ENCODE assay signal across 1 cellular context in the genomic region with DNA sequence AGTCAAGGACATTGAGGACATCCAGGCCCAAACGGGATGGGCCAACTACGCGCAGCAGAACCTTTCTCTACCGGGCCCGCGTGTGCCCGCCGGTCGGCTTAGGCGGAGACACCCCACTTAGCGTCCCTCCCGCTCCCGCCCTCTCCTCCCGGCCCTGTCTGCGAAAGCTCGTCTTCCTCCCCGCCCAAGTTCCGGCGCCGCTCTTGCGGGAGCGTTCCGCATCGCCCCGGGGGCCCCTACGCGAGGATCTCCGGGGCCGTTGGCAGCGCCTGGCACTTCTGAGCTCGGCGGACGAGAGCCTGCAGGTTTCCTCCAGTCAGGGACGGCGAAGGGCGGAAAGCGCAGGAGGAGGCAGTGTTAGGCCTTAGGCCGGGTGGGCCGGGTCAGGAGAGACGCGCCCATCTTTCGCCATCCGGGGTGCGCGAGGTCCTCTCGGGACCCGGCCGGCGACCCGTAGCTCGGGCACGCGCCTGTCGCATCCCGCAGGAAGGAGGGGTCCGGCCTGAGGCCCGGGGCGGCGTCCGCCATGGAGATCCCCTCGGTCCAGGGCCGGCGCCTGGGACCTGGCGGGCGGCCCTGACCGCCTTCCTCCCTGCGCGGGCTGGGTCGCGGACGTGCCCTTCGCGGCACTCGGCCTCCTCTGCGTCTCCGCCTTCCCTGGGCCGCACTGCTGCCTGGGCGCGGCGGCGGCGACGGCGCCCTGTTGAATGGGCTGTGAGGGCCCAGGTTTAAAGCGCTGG.
TF ChIP-seq lines count a peak whose summit lies in the region.

Gene FEM1B (plus strand): TSS at position 141 of the 740 bp plus-strand sequence. CDS start 673 bp downstream, outside the sequence.

TF ChIP-seq in HepG2, 621 proteins besides CTCF, POLR2A, EP300 and RAD21 (continued from another document and continues in another):
- TF ChIP-seq, protein P1, sequence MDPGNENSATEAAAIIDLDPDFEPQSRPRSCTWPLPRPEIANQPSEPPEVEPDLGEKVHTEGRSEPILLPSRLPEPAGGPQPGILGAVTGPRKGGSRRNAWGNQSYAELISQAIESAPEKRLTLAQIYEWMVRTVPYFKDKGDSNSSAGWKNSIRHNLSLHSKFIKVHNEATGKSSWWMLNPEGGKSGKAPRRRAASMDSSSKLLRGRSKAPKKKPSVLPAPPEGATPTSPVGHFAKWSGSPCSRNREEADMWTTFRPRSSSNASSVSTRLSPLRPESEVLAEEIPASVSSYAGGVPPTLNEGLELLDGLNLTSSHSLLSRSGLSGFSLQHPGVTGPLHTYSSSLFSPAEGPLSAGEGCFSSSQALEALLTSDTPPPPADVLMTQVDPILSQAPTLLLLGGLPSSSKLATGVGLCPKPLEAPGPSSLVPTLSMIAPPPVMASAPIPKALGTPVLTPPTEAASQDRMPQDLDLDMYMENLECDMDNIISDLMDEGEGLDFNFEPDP (CRISPR knock-in tag; conservative IDR thresholded peaks at IDR 0.05), result 0 out of 2 replicates have a peak, but pooled peaks have one; percentile 35
- TF ChIP-seq PLSCR1 (CRISPR knock-in tag; IDR thresholded peaks at IDR 0.05; ENCODE audit: borderline replicate concordance) (no peak), TAF15 (IDR thresholded peaks at IDR 0.05; ENCODE audit: low read depth, low read length, poor library complexity, severe bottlenecking) (peak; percentile 73), ZFP90 (CRISPR knock-in tag; IDR thresholded peaks at IDR 0.05; ENCODE audit: borderline replicate concordance) (peak; percentile 59), THAP8 (CRISPR knock-in tag; IDR thresholded peaks at IDR 0.05; ENCODE audit: borderline replicate concordance) (no peak), ZNF781 (CRISPR knock-in tag; IDR thresholded peaks at IDR 0.05; ENCODE audit: borderline replicate concordance, not compliant biosample characterization) (peak; percentile 85), ARNT2 (CRISPR knock-in tag; IDR thresholded peaks at IDR 0.05; ENCODE audit: low read depth) (peak; percentile 90), ZNF580 (CRISPR knock-in tag; IDR thresholded peaks at IDR 0.05; ENCODE audit: borderline replicate concordance, low read depth) (peak; percentile 90; the same call in 1 of the 2 replicates), NFYB (CRISPR knock-in tag; IDR thresholded peaks at IDR 0.05) (no peak), JUN (CRISPR knock-in tag; IDR thresholded peaks at IDR 0.05) (no peak), SAP130 (CRISPR knock-in tag; IDR thresholded peaks at IDR 0.05; ENCODE audit: low read depth) (peak; percentile 78), ZNF569 (CRISPR knock-in tag; IDR thresholded peaks at IDR 0.05; ENCODE audit: borderline replicate concordance) (no peak), ZNF557 (CRISPR knock-in tag; IDR thresholded peaks at IDR 0.05) (peak; percentile 41; the same call in 1 of the 2 replicates), ZNF773 (CRISPR knock-in tag; IDR thresholded peaks at IDR 0.05; ENCODE audit: borderline replicate concordance) (peak; percentile 54; the same call in 1 of the 2 replicates), ZSCAN31 (CRISPR knock-in tag; IDR thresholded peaks at IDR 0.05; ENCODE audit: low read depth) (peak; percentile 96), SIN3B (IDR thresholded peaks at IDR 0.05; ENCODE audit: low read length) (peak; percentile 75), THRA (CRISPR knock-in tag; IDR thresholded peaks at IDR 0.05; ENCODE audit: borderline replicate concordance) (peak; percentile 71), RCOR2 (CRISPR knock-in tag; IDR thresholded peaks at IDR 0.05) (peak; percentile 40), GZF1 (CRISPR knock-in tag; IDR thresholded peaks at IDR 0.05) (peak; percentile 78; the same call in 1 of the 2 replicates), ZNF274 (CRISPR knock-in tag; IDR thresholded peaks at IDR 0.05) (peak; percentile 94), ELK4 (CRISPR knock-in tag; IDR thresholded peaks at IDR 0.05; ENCODE audit: borderline replicate concordance) (peak; percentile 91; the same call in 1 of the 2 replicates), ZNF10 (CRISPR knock-in tag; IDR thresholded peaks at IDR 0.05; ENCODE audit: borderline replicate concordance, low read depth) (no peak), SNRNP70 (IDR thresholded peaks at IDR 0.05; ENCODE audit: low read depth, low read length) (no peak), ZNF235 (CRISPR knock-in tag; IDR thresholded peaks at IDR 0.05; ENCODE audit: borderline replicate concordance) (peak; percentile 72; the same call in 1 of the 2 replicates), MED8 (CRISPR knock-in tag; IDR thresholded peaks at IDR 0.05; ENCODE audit: insufficient replicate concordance) (peak; percentile 87), IRX3 (CRISPR knock-in tag; IDR thresholded peaks at IDR 0.05; ENCODE audit: borderline replicate concordance, low read depth) (no peak; the same call in none of the 2 replicates), ZBTB42 (CRISPR knock-in tag; IDR thresholded peaks at IDR 0.05) (no peak; the same call in 1 of the 2 replicates), ZNF367 (CRISPR knock-in tag; IDR thresholded peaks at IDR 0.05; ENCODE audit: borderline replicate concordance) (0 out of 2 replicates have a peak, but pooled peaks have one; percentile 69), SAFB2 (CRISPR knock-in tag; IDR thresholded peaks at IDR 0.05; ENCODE audit: borderline replicate concordance, low read depth) (peak; percentile 24; the same call in 1 of the 2 replicates), ZNF431 (CRISPR knock-in tag; IDR thresholded peaks at IDR 0.05; ENCODE audit: borderline replicate concordance, low read depth) (no peak), ZNF614 (CRISPR knock-in tag; IDR thresholded peaks at IDR 0.05; ENCODE audit: borderline replicate concordance) (no peak; the same call in 1 of the 2 replicates), TP53 (CRISPR knock-in tag; conservative IDR thresholded peaks at IDR 0.05) (peak; percentile 77; the same call in 1 of the 2 replicates), ZNF546 (CRISPR knock-in tag; conservative IDR thresholded peaks at IDR 0.05) (0 out of 2 replicates have a peak, but pooled peaks have one; percentile 56), ZBTB34 (CRISPR knock-in tag; IDR thresholded peaks at IDR 0.05) (0 out of 2 replicates have a peak, but pooled peaks have one; percentile 21)
- TF ChIP-seq, protein P2, sequence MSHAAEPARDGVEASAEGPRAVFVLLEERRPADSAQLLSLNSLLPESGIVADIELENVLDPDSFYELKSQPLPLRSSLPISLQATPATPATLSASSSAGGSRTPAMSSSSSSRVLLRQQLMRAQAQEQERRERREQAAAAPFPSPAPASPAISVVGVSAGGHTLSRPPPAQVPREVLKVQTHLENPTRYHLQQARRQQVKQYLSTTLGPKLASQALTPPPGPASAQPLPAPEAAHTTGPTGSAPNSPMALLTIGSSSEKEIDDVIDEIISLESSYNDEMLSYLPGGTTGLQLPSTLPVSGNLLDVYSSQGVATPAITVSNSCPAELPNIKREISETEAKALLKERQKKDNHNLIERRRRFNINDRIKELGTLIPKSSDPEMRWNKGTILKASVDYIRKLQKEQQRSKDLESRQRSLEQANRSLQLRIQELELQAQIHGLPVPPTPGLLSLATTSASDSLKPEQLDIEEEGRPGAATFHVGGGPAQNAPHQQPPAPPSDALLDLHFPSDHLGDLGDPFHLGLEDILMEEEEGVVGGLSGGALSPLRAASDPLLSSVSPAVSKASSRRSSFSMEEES (CRISPR knock-in tag; IDR thresholded peaks at IDR 0.05), result no peak
- TF ChIP-seq, protein P3, sequence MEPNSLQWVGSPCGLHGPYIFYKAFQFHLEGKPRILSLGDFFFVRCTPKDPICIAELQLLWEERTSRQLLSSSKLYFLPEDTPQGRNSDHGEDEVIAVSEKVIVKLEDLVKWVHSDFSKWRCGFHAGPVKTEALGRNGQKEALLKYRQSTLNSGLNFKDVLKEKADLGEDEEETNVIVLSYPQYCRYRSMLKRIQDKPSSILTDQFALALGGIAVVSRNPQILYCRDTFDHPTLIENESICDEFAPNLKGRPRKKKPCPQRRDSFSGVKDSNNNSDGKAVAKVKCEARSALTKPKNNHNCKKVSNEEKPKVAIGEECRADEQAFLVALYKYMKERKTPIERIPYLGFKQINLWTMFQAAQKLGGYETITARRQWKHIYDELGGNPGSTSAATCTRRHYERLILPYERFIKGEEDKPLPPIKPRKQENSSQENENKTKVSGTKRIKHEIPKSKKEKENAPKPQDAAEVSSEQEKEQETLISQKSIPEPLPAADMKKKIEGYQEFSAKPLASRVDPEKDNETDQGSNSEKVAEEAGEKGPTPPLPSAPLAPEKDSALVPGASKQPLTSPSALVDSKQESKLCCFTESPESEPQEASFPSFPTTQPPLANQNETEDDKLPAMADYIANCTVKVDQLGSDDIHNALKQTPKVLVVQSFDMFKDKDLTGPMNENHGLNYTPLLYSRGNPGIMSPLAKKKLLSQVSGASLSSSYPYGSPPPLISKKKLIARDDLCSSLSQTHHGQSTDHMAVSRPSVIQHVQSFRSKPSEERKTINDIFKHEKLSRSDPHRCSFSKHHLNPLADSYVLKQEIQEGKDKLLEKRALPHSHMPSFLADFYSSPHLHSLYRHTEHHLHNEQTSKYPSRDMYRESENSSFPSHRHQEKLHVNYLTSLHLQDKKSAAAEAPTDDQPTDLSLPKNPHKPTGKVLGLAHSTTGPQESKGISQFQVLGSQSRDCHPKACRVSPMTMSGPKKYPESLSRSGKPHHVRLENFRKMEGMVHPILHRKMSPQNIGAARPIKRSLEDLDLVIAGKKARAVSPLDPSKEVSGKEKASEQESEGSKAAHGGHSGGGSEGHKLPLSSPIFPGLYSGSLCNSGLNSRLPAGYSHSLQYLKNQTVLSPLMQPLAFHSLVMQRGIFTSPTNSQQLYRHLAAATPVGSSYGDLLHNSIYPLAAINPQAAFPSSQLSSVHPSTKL (CRISPR knock-in tag; IDR thresholded peaks at IDR 0.05), result peak; percentile 74
- TF ChIP-seq, protein P4, sequence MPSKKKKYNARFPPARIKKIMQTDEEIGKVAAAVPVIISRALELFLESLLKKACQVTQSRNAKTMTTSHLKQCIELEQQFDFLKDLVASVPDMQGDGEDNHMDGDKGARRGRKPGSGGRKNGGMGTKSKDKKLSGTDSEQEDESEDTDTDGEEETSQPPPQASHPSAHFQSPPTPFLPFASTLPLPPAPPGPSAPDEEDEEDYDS (CRISPR knock-in tag; IDR thresholded peaks at IDR 0.05), result peak; percentile 57
- TF ChIP-seq, protein P5, sequence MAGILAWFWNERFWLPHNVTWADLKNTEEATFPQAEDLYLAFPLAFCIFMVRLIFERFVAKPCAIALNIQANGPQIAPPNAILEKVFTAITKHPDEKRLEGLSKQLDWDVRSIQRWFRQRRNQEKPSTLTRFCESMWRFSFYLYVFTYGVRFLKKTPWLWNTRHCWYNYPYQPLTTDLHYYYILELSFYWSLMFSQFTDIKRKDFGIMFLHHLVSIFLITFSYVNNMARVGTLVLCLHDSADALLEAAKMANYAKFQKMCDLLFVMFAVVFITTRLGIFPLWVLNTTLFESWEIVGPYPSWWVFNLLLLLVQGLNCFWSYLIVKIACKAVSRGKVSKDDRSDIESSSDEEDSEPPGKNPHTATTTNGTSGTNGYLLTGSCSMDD (CRISPR knock-in tag; IDR thresholded peaks at IDR 0.05), result peak; percentile 83
- TF ChIP-seq, protein P6, sequence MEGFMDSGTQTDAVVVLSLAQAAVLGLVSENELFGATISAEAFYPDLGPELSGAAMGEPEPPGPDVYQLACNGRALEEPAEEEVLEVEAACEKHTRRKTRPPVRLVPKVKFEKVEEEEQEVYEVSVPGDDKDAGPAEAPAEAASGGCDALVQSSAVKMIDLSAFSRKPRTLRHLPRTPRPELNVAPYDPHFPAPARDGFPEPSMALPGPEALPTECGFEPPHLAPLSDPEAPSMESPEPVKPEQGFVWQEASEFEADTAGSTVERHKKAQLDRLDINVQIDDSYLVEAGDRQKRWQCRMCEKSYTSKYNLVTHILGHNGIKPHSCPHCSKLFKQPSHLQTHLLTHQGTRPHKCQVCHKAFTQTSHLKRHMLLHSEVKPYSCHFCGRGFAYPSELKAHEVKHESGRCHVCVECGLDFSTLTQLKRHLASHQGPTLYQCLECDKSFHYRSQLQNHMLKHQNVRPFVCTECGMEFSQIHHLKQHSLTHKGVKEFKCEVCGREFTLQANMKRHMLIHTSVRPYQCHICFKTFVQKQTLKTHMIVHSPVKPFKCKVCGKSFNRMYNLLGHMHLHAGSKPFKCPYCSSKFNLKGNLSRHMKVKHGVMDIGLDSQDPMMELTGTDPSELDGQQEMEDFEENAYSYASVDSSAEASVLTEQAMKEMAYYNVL (CRISPR knock-in tag; IDR thresholded peaks at IDR 0.05; ENCODE audit: borderline replicate concordance), result peak; percentile 63
